ENCODE assay signal across 8 cellular contexts in the genomic region with DNA sequence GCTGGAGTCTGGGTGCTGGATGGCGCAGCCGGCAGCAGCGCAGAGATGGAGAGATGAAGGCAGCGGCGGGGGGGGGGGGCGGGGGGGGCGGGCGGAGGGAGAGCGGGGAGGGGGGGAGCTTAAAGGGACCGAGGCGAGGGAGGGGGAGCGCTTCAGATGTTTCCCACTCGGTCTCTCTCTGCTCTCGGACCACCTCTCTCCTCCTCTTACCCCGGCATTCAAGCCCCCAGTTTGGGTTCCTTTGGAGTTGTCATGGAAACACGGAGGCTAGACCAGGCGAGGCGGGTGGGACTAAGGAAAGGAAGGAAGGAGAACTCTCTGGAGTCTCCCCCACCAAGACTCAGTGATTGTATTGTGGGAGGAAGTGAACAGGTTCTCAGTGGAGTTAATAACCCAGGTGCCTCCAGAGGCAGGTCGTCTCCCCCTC. TPM values are rescaled to one million over a fixed set of nuclear protein-coding genes. Genes with fewer than 3 reads are reported as not detected.
DNase-seq lines count a peak whose midpoint lies in the region; ATAC-seq, FAIRE-seq and TF ChIP-seq lines count a peak whose summit lies in the region.

Gene PRRT1 (minus strand): TSS at position 55 of the 427 bp plus-strand sequence. CDS start 112 bp downstream, outside the sequence.

- peak within 1 kb of the TSS; percentile 92 for H3K4me2 ChIP-seq in astrocyte (ENCODE audit: low read length)

- TF ChIP-seq CTCF in astrocyte (IDR thresholded peaks at IDR 0.05; ENCODE audit: insufficient read depth, low read depth, low read length) (no peak), kidney epithelial cell (IDR thresholded peaks at IDR 0.05; ENCODE audit: insufficient read depth, low read length, poor library complexity, severe bottlenecking) (no peak), thoracic aorta (IDR thresholded peaks at IDR 0.05) (no peak)

- H3K4me3 Mint-ChIP-seq in activated CD4-positive, alpha-beta T cell treated with anti-CD3 and anti-CD28 coated beads for 36 hours = peak within 1 kb of the TSS; percentile 16
- no peak within 1 kb of the TSS for H3K4me3 Mint-ChIP-seq in activated CD4-positive, alpha-beta T cell treated with anti-CD3 and anti-CD28 coated beads, Interleukin-2, amount 10 ng/mL, durations not matched to agents 7 days and 5 days
- H3K4me3 Mint-ChIP-seq in astrocyte (ENCODE audit: unreplicated experiment) = peak within 1 kb of the TSS; percentile 98

- H3K9me3 ChIP-seq in astrocyte (ENCODE audit: insufficient read depth, low read depth, low read length) (no peaks in the 10 kb centered on the region), thoracic aorta (no peaks in the 10 kb centered on the region)

- H3K27ac ChIP-seq in astrocyte (ENCODE audit: low read depth, low read length) = peak within 1 kb of the TSS; percentile 82
- H3K27ac ChIP-seq in thoracic aorta = peak within 1 kb of the TSS; percentile 94 to 96

- intact Hi-C loops in activated CD4-positive, alpha-beta T cell treated with anti-CD3 and anti-CD28 coated beads for 36 hours (cut with DNase I, micrococcal nuclease) = loop anchor here in 1 of 2 experiments (10.0 kb wide), 1 partner anchor 107 kb away; no protein-coding TSS in a partner anchor

- H4K20me1 ChIP-seq in astrocyte (ENCODE audit: insufficient read depth, low read length) = peaks cover 9% of the 10 kb centered on the region

- peaks cover 17% of the 10 kb centered on the region for H3K79me2 ChIP-seq in astrocyte (ENCODE audit: insufficient read depth, low read length)

- H3K27me3 ChIP-seq in astrocyte (ENCODE audit: insufficient read depth, low read length) (peaks cover 29% of the 10 kb centered on the region), kidney epithelial cell (ENCODE audit: control insufficient read depth, insufficient read depth, low read length) (peaks cover 40% of the 10 kb centered on the region), thoracic aorta (replicated peaks; ENCODE audit: insufficient read depth) (no peaks in the 10 kb centered on the region)

- no peak within 1 kb of the TSS for H3K27ac Mint-ChIP-seq in activated CD4-positive, alpha-beta T cell treated with anti-CD3 and anti-CD28 coated beads for 36 hours
- no peak within 1 kb of the TSS for H3K27ac Mint-ChIP-seq in activated CD4-positive, alpha-beta T cell treated with anti-CD3 and anti-CD28 coated beads, Interleukin-2, amount 10 ng/mL, durations not matched to agents 7 days and 5 days
- peak within 1 kb of the TSS; percentile 95 for H3K27ac Mint-ChIP-seq in astrocyte (ENCODE audit: unreplicated experiment)

- peaks cover 54% of the 10 kb centered on the region for H3K4me1 Mint-ChIP-seq in activated CD4-positive, alpha-beta T cell treated with anti-CD3 and anti-CD28 coated beads for 36 hours
- H3K4me1 Mint-ChIP-seq in activated CD4-positive, alpha-beta T cell treated with anti-CD3 and anti-CD28 coated beads, Interleukin-2, amount 10 ng/mL, durations not matched to agents 7 days and 5 days = peaks cover 51% of the 10 kb centered on the region
- peaks cover 19% of the 10 kb centered on the region for H3K4me1 Mint-ChIP-seq in astrocyte (ENCODE audit: low read depth, unreplicated experiment)

- H3K4me1 ChIP-seq in astrocyte (ENCODE audit: insufficient read depth, low read length) (peaks cover 24% of the 10 kb centered on the region), thoracic aorta (ENCODE audit: control insufficient read depth in 1 of 2, low read depth in 2 of 2) (peaks cover 19 to 51% of the 10 kb centered on the region in 2 donors)

- DNase-seq in activated CD4-positive, alpha-beta T cell treated with anti-CD3 and anti-CD28 coated beads for 36 hours = no peak
- DNase-seq in activated CD4-positive, alpha-beta T cell treated with anti-CD3 and anti-CD28 coated beads, Interleukin-2, amount 10 ng/mL, durations not matched to agents 7 days and 5 days = no peak
- DNase-seq in astrocyte (ENCODE audit: low read depth) = no peak
- no peak for DNase-seq in kidney epithelial cell (ENCODE audit: low read depth)
- DNase-seq in thoracic aorta (ENCODE audit: low spot score) = no peak
- DNase-seq in DMS153 (lab: John Stamatoyannopoulos, UW) = no peak

- no peak for FAIRE-seq in astrocyte (lab: Jason Lieb, UNC)

- peaks cover 19% of the 10 kb centered on the region for H3K27me3 Mint-ChIP-seq in activated CD4-positive, alpha-beta T cell treated with anti-CD3 and anti-CD28 coated beads for 36 hours
- H3K27me3 Mint-ChIP-seq in activated CD4-positive, alpha-beta T cell treated with anti-CD3 and anti-CD28 coated beads, Interleukin-2, amount 10 ng/mL, durations not matched to agents 7 days and 5 days = peaks cover 46% of the 10 kb centered on the region
- H3K27me3 Mint-ChIP-seq in astrocyte (ENCODE audit: low read depth, unreplicated experiment) = peaks cover 30% of the 10 kb centered on the region

- H3K9ac ChIP-seq in astrocyte (ENCODE audit: low read length) = peak within 1 kb of the TSS; percentile 86

- ATAC-seq in activated CD4-positive, alpha-beta T cell treated with anti-CD3 and anti-CD28 coated beads for 36 hours = no peak
- ATAC-seq in thoracic aorta (ENCODE audit: insufficient number of reproducible peaks, low FRiP score, low read depth) (no peak), GM21367 (IDR thresholded peaks at IDR 0.05; ENCODE audit: unreplicated experiment) (no peak), HG03342 (IDR thresholded peaks at IDR 0.05; ENCODE audit: unreplicated experiment) (no peak)

- H3K36me3 ChIP-seq in astrocyte (ENCODE audit: insufficient read depth, low read length) (peaks cover 4% of the 10 kb centered on the region), kidney epithelial cell (ENCODE audit: control insufficient read depth, insufficient read depth, low read length) (no peaks in the 10 kb centered on the region), thoracic aorta (no peaks in the 10 kb centered on the region)

- peaks cover 5% of the 10 kb centered on the region for H3K36me3 Mint-ChIP-seq in activated CD4-positive, alpha-beta T cell treated with anti-CD3 and anti-CD28 coated beads for 36 hours (ENCODE audit: low read depth)
- peaks cover 3% of the 10 kb centered on the region for H3K36me3 Mint-ChIP-seq in activated CD4-positive, alpha-beta T cell treated with anti-CD3 and anti-CD28 coated beads, Interleukin-2, amount 10 ng/mL, durations not matched to agents 7 days and 5 days (ENCODE audit: low read depth)
- H3K36me3 Mint-ChIP-seq in astrocyte (ENCODE audit: low read depth, unreplicated experiment) = peaks cover 11% of the 10 kb centered on the region

- H2AFZ ChIP-seq in astrocyte (ENCODE audit: low read depth, low read length) = peak within 1 kb of the TSS; percentile 6

- peak within 1 kb of the TSS; percentile 88 for H3K4me3 ChIP-seq in astrocyte (ENCODE audit: insufficient read depth, low read depth, low read length)
- peak within 1 kb of the TSS; percentile 61 for H3K4me3 ChIP-seq in kidney epithelial cell (ENCODE audit: low read depth, low read length)
- H3K4me3 ChIP-seq in thoracic aorta = peak within 1 kb of the TSS; percentile 94

- CTCF ChIA-PET in activated CD4-positive, alpha-beta T cell treated with anti-CD3 and anti-CD28 coated beads for 36 hours (lab: Charles Lee) = interaction anchor here (1.2 to 1.4 kb wide), 4 partner anchors 20 to 93 kb away, joined by 3 to 5 read pairs (median 4); partner anchors contain the start of gene GPSM3
- CTCF ChIA-PET in activated CD4-positive, alpha-beta T cell treated with anti-CD3 and anti-CD28 coated beads, Interleukin-2, amount 10 ng/mL, durations not matched to agents 7 days and 5 days (lab: Charles Lee) = interaction anchor here (0.5 to 1.2 kb wide), 4 partner anchors 12 to 23 kb away, joined by 3 to 4 read pairs (median 3); partner anchors contain the start of gene EGFL8

- POLR2A ChIA-PET in activated CD4-positive, alpha-beta T cell treated with anti-CD3 and anti-CD28 coated beads for 36 hours (lab: Charles Lee) = interaction anchor here (0.6 kb wide), 1 partner anchor 875 kb away, joined by 5 read pairs; no protein-coding TSS in a partner anchor
- POLR2A ChIA-PET in activated CD4-positive, alpha-beta T cell treated with anti-CD3 and anti-CD28 coated beads, Interleukin-2, amount 10 ng/mL, durations not matched to agents 7 days and 5 days (lab: Charles Lee) = no interaction called here

- H3K9me3 Mint-ChIP-seq in activated CD4-positive, alpha-beta T cell treated with anti-CD3 and anti-CD28 coated beads for 36 hours (ENCODE audit: low read depth) = no peaks in the 10 kb centered on the region
- H3K9me3 Mint-ChIP-seq in activated CD4-positive, alpha-beta T cell treated with anti-CD3 and anti-CD28 coated beads, Interleukin-2, amount 10 ng/mL, durations not matched to agents 7 days and 5 days = peaks cover 3% of the 10 kb centered on the region
- peaks cover 9% of the 10 kb centered on the region for H3K9me3 Mint-ChIP-seq in astrocyte (ENCODE audit: unreplicated experiment)

RNA-seq across cellular contexts. Expression of gene PRRT1, which starts in this region (rescaled TPM):
- under 1 TPM; 0.43 to 0.79 TPM for total RNA-seq in activated CD4-positive, alpha-beta T cell treated with anti-CD3 and anti-CD28 coated beads for 36 hours
- total RNA-seq in activated CD4-positive, alpha-beta T cell treated with anti-CD3 and anti-CD28 coated beads, Interleukin-2, amount 10 ng/mL, durations not matched to agents 7 days and 5 days = under 1 TPM; 0.17 to 0.23 TPM
- 0.45 and 0.67 TPM in 2 replicates for total RNA-seq in astrocyte
- total RNA-seq in kidney epithelial cell = 0.27 TPM in 1 of 2 replicates, not detected in the other
- 1 to 10 TPM; 3.8 to 6.8 TPM for total RNA-seq in thoracic aorta
